27 cellular contexts compared by ENCODE assay signal in genomic region chr15:27541581-27541980, GRCh38.
"Had no signal": no experiment of that assay in that cellular context is flagged by ENCODE, and none has a peak within 500 bp of the region (broad histone marks: within the 10 kb centered on the region; RNA-seq: fewer than 3 reads in every experiment).

No MANE protein-coding gene starts in this region.

- H3K4me1 Mint-ChIP-seq: activated CD4-positive, alpha-beta T cell treated with anti-CD3 and anti-CD28 coated beads for 36 hours; activated CD4-positive, alpha-beta T cell treated with anti-CD3 and anti-CD28 coated beads, Interleukin-2, amount 10 ng/mL, durations not matched to agents 7 days and 5 days; activated T-helper 17 cell treated with anti-CD3 and anti-CD28 coated beads, Interleukin-2, amount 50 U/mL, for 72 hours had no signal

- H3K27me3 ChIP-seq: body of pancreas, foreskin keratinocyte, gastrocnemius medialis had no signal

- H3K9me3 ChIP-seq: body of pancreas, esophagus muscularis mucosa, gastrocnemius medialis had no signal

- H3K27ac Mint-ChIP-seq: activated CD4-positive, alpha-beta T cell treated with anti-CD3 and anti-CD28 coated beads for 36 hours; activated CD8-positive, alpha-beta T cell treated with anti-CD3 and anti-CD28 coated beads for 36 hours; activated naive CD8-positive, alpha-beta T cell; activated T-helper 17 cell treated with anti-CD3 and anti-CD28 coated beads, Interleukin-2, amount 50 U/mL, for 72 hours; endodermal cell had no signal

- H3K4me3 Mint-ChIP-seq: activated CD4-positive, alpha-beta T cell treated with anti-CD3 and anti-CD28 coated beads for 36 hours; activated CD4-positive, alpha-beta T cell treated with anti-CD3 and anti-CD28 coated beads, Interleukin-2, amount 10 ng/mL, durations not matched to agents 7 days and 5 days; activated CD8-positive, alpha-beta T cell treated with anti-CD3 and anti-CD28 coated beads for 36 hours; activated naive CD8-positive, alpha-beta T cell; activated T-cell treated with anti-CD3 and anti-CD28 coated beads, Interleukin-2, amount 50 U/mL, for 4 hours; activated T-helper 17 cell treated with anti-CD3 and anti-CD28 coated beads, Interleukin-2, amount 50 U/mL, for 72 hours; endodermal cell had no signal

- DNase-seq: activated CD4-positive, alpha-beta T cell treated with anti-CD3 and anti-CD28 coated beads for 36 hours; activated CD4-positive, alpha-beta T cell treated with anti-CD3 and anti-CD28 coated beads, Interleukin-2, amount 10 ng/mL, durations not matched to agents 7 days and 5 days; activated CD4-positive, alpha-beta T cell treated with anti-CD3 and anti-CD28 coated beads, Interleukin-2, amount 50 U/mL, for 48 hours; activated CD4-positive, CD25-positive, alpha-beta regulatory T cell; activated CD4-positive, CD25-positive, alpha-beta regulatory T cell treated with anti-CD3 and anti-CD28 coated beads, Interleukin-2, amount 50 U/mL, for 72 hours; activated CD8-positive, alpha-beta memory T cell treated with anti-CD3 and anti-CD28 coated beads for 24 hours; activated CD8-positive, alpha-beta T cell treated with anti-CD3 and anti-CD28 coated beads for 36 hours; activated effector memory CD4-positive, alpha-beta T cell treated with Interleukin-2 at 50 U/mL for 16 hours; activated gamma-delta T cell treated with Interleukin-2 at 50 U/mL for 16 hours; activated naive CD4-positive, alpha-beta T cell treated with anti-CD3 and anti-CD28 coated beads, Interleukin-2, amount 50 U/mL, for 16 hours; activated naive CD4-positive, alpha-beta T cell treated with Interleukin-2 at 50 U/mL for 16 hours; activated T-cell treated with anti-CD3 and anti-CD28 coated beads, Interleukin-2, amount 50 U/mL, for 4 hours; amniotic stem cell; anterior cingulate cortex; body of pancreas; caudate nucleus; cortex of kidney; dermis blood vessel endothelial cell; effector CD8-positive, alpha-beta T cell; endodermal cell; foreskin keratinocyte; gastrocnemius medialis; glutamatergic neuron; T-helper 2 cell had no signal

- H3K27me3 Mint-ChIP-seq: activated CD4-positive, alpha-beta T cell treated with anti-CD3 and anti-CD28 coated beads for 36 hours; activated CD4-positive, alpha-beta T cell treated with anti-CD3 and anti-CD28 coated beads, Interleukin-2, amount 10 ng/mL, durations not matched to agents 7 days and 5 days; activated CD8-positive, alpha-beta T cell treated with anti-CD3 and anti-CD28 coated beads for 36 hours; activated T-helper 17 cell treated with anti-CD3 and anti-CD28 coated beads, Interleukin-2, amount 50 U/mL, for 72 hours had no signal

- H3K27ac ChIP-seq: body of pancreas, esophagus muscularis mucosa, foreskin keratinocyte, gastrocnemius medialis had no signal

- H3K4me1 ChIP-seq: body of pancreas, esophagus muscularis mucosa, foreskin keratinocyte, gastrocnemius medialis had no signal

- H3K9me3 Mint-ChIP-seq: endodermal cell had no signal

- H3K4me3 ChIP-seq: body of pancreas, esophagus muscularis mucosa, gastrocnemius medialis had no signal

- ATAC-seq: activated CD4-positive, alpha-beta T cell treated with anti-CD3 and anti-CD28 coated beads for 36 hours; activated CD8-positive, alpha-beta T cell treated with anti-CD3 and anti-CD28 coated beads for 36 hours; activated T-cell treated with anti-CD3 and anti-CD28 coated beads, Interleukin-2, amount 50 U/mL, for 4 hours; activated T-helper 17 cell treated with anti-CD3 and anti-CD28 coated beads, Interleukin-2, amount 50 U/mL, for 72 hours; body of pancreas; foreskin keratinocyte; gastrocnemius medialis had no signal

- H3K36me3 Mint-ChIP-seq: activated naive CD8-positive, alpha-beta T cell had no signal

- H3K36me3 ChIP-seq: esophagus muscularis mucosa, gastrocnemius medialis had no signal
